Comparison of ENCODE assay signal across 13 cellular contexts in the genomic region with DNA sequence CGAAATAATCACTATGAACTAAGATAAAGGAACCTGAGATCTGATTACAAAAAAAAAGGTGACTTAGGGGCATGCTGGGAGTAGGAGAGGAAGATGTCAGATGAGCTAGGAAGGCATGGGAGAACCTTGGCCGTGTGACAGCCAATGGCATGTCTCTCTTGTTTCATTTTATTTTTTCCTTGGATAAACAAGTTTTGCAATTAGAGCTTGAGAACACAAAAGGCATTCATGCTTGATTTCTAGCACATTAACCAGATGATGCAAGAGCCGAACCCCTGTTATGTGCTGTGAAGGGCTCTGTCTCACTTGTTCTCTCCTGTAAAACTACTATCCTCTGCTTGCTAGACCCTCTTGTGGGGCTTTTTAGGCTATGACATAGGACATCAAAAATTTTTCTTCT.
DNase-seq lines count a peak whose midpoint lies in the region; ATAC-seq lines count a peak whose summit lies in the region.
"Had no signal": no experiment of that assay in that cellular context is flagged by ENCODE, and none has a peak within 500 bp of the region (broad histone marks: within the 10 kb centered on the region; RNA-seq: fewer than 3 reads in every experiment).

No MANE protein-coding gene starts in this region.

- ATAC-seq in left ventricle myocardium superior (peak; percentile 51), sciatic nerve (peak; percentile 91), GM21723 (IDR thresholded peaks at IDR 0.05; ENCODE audit: unreplicated experiment) (no peak)
- no peak for ATAC-seq in activated CD8-positive, alpha-beta T cell treated with anti-CD3 and anti-CD28 coated beads, Interleukin-2, amount 10 ng/mL, durations not matched to agents 7 days and 5 days
- no peak for ATAC-seq in naive thymus-derived CD8-positive, alpha-beta T cell
- ATAC-seq: effector memory CD8-positive, alpha-beta T cell had no signal

- POLR2A ChIA-PET in activated CD8-positive, alpha-beta T cell treated with anti-CD3 and anti-CD28 coated beads, Interleukin-2, amount 10 ng/mL, durations not matched to agents 7 days and 5 days (lab: Charles Lee), result no interaction called here
- POLR2A ChIA-PET in naive thymus-derived CD8-positive, alpha-beta T cell (lab: Charles Lee), result no interaction called here

- H3K9me3 Mint-ChIP-seq in activated CD8-positive, alpha-beta T cell treated with anti-CD3 and anti-CD28 coated beads, Interleukin-2, amount 10 ng/mL, durations not matched to agents 7 days and 5 days (ENCODE audit: insufficient read depth), result no peaks in the 10 kb centered on the region
- no peaks in the 10 kb centered on the region for H3K9me3 Mint-ChIP-seq in naive thymus-derived CD8-positive, alpha-beta T cell
- H3K9me3 Mint-ChIP-seq: activated naive CD4-positive, alpha-beta T cell treated with anti-CD3 and anti-CD28 coated beads, Interleukin-2, amount 50 U/mL, for 24 hours; effector memory CD8-positive, alpha-beta T cell had no signal

- intact Hi-C loops in left ventricle myocardium superior (cut with micrococcal nuclease), result no loop called here
- intact Hi-C loops in sciatic nerve (cut with DNase I), result no loop called here

- peaks cover 8% of the 10 kb centered on the region for H3K4me1 Mint-ChIP-seq in activated CD8-positive, alpha-beta T cell treated with anti-CD3 and anti-CD28 coated beads, Interleukin-2, amount 10 ng/mL, durations not matched to agents 7 days and 5 days (ENCODE audit: low read depth)
- H3K4me1 Mint-ChIP-seq in naive thymus-derived CD8-positive, alpha-beta T cell, result peaks cover 2 to 40% (median 17%) of the 10 kb centered on the region in 4 donors

- DNase-seq in DMS79 treated with DMSO at 0.1 percent for 48 hours (lab: John Stamatoyannopoulos, UW) (peak; percentile 44), amniotic epithelial cell (ENCODE audit: low read depth) (peak; percentile 80), left ventricle myocardium superior (peak; percentile 54), sciatic nerve (ENCODE audit: low spot score) (peak; percentile 68), HPDE6-E6E7 (ENCODE audit: extremely low spot score) (no peak)
- no peak for DNase-seq in activated CD8-positive, alpha-beta T cell treated with anti-CD3 and anti-CD28 coated beads, Interleukin-2, amount 10 ng/mL, durations not matched to agents 7 days and 5 days
- no peak for DNase-seq in naive thymus-derived CD8-positive, alpha-beta T cell
- DNase-seq: activated CD4-positive, alpha-beta T cell treated with anti-CD3 and anti-CD28 coated beads, Interleukin-2, amount 50 U/mL, for 48 hours; effector memory CD8-positive, alpha-beta T cell; H7; stomach had no signal

- H3K4me3 Mint-ChIP-seq in activated CD8-positive, alpha-beta T cell treated with anti-CD3 and anti-CD28 coated beads, Interleukin-2, amount 10 ng/mL, durations not matched to agents 7 days and 5 days, result no peak overlapping the region
- H3K4me3 Mint-ChIP-seq in naive thymus-derived CD8-positive, alpha-beta T cell, result no peak overlapping the region
- H3K4me3 Mint-ChIP-seq: activated naive CD4-positive, alpha-beta T cell treated with anti-CD3 and anti-CD28 coated beads, Interleukin-2, amount 50 U/mL, for 24 hours had no signal

- no peak overlapping the region for H3K27ac Mint-ChIP-seq in activated CD8-positive, alpha-beta T cell treated with anti-CD3 and anti-CD28 coated beads, Interleukin-2, amount 10 ng/mL, durations not matched to agents 7 days and 5 days
- no peak overlapping the region for H3K27ac Mint-ChIP-seq in naive thymus-derived CD8-positive, alpha-beta T cell
- H3K27ac Mint-ChIP-seq: activated naive CD4-positive, alpha-beta T cell treated with anti-CD3 and anti-CD28 coated beads, Interleukin-2, amount 50 U/mL, for 24 hours had no signal

- H3K36me3 Mint-ChIP-seq in activated CD8-positive, alpha-beta T cell treated with anti-CD3 and anti-CD28 coated beads, Interleukin-2, amount 10 ng/mL, durations not matched to agents 7 days and 5 days (ENCODE audit: low read depth), result peaks cover 6% of the 10 kb centered on the region
- peaks cover 0 to 9% (median under 1%) of the 10 kb centered on the region in 3 donors for H3K36me3 Mint-ChIP-seq in naive thymus-derived CD8-positive, alpha-beta T cell

- no peaks in the 10 kb centered on the region for H3K27me3 Mint-ChIP-seq in activated CD8-positive, alpha-beta T cell treated with anti-CD3 and anti-CD28 coated beads, Interleukin-2, amount 10 ng/mL, durations not matched to agents 7 days and 5 days (ENCODE audit: low read depth)
- H3K27me3 Mint-ChIP-seq in naive thymus-derived CD8-positive, alpha-beta T cell, result no peaks in the 10 kb centered on the region
- H3K27me3 Mint-ChIP-seq: activated naive CD4-positive, alpha-beta T cell treated with anti-CD3 and anti-CD28 coated beads, Interleukin-2, amount 50 U/mL, for 24 hours; effector memory CD8-positive, alpha-beta T cell had no signal

- CTCF ChIA-PET in activated CD8-positive, alpha-beta T cell treated with anti-CD3 and anti-CD28 coated beads, Interleukin-2, amount 10 ng/mL, durations not matched to agents 7 days and 5 days (lab: Charles Lee), result interaction anchor here (0.7 to 1.7 kb wide), 4 partner anchors 11 to 382 kb away, joined by 3 to 4 read pairs (median 4); no protein-coding TSS in a partner anchor

Comparison
In these comparisons a context has a peak if more than half of its experiments do, and no peak if none do; other contexts are left out.
1. DNase-seq: peak in DMS79 treated with DMSO at 0.1 percent for 48 hours (single experiment), amniotic epithelial cell (single experiment), left ventricle myocardium superior (single experiment) and sciatic nerve (single experiment); none in activated CD8-positive, alpha-beta T cell treated with anti-CD3 and anti-CD28 coated beads, Interleukin-2, amount 10 ng/mL, durations not matched to agents 7 days and 5 days (single experiment), HPDE6-E6E7 (single experiment) and naive thymus-derived CD8-positive, alpha-beta T cell (0 of 10).
2. ATAC-seq: peak in left ventricle myocardium superior (single experiment) and sciatic nerve (single experiment); none in activated CD8-positive, alpha-beta T cell treated with anti-CD3 and anti-CD28 coated beads, Interleukin-2, amount 10 ng/mL, durations not matched to agents 7 days and 5 days (single experiment), GM21723 (single experiment) and naive thymus-derived CD8-positive, alpha-beta T cell (0 of 2).